15 cellular contexts compared by ENCODE assay signal in the genomic region with DNA sequence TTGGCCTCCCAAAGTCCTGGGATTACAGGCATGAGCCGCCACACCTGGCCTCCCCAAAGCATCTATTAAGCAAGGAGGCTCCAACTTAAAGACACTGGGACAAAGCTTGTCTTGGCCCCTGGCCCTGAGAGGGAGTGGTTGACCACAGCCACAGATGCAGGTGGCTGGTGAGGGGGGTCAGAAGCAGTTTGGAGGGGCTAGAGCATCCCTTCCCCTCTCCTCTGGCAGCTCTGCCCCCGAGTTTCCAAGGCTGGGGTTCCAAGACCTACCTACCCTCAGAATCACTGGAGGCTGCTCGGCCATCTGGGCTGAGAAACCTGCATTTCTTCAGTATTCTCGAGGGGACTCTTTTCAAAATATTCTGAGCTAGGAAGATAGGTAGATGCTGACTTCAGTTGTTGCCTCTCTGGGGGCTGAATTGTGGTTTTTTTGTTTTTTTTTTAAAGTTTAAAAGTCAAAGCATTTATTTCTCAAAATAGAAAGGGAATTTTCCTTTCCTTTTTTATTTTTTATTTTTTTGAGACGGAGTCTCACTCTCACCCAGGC. TPM values are rescaled to one million over a fixed set of nuclear protein-coding genes. Genes with fewer than 3 reads are reported as not detected.
DNase-seq lines count a peak whose midpoint lies in the region; ATAC-seq and TF ChIP-seq lines count a peak whose summit lies in the region.
"Had no signal": no experiment of that assay in that cellular context is flagged by ENCODE, and none has a peak within 500 bp of the region (broad histone marks: within the 10 kb centered on the region; RNA-seq: fewer than 3 reads in every experiment).

No MANE protein-coding gene starts in this region.

- WGBS in thyroid gland, 2 donors, result 82% methylated on average over 5 of the region's 5 CpGs
- WGBS in esophagus squamous epithelium, 2 donors, result 79 to 89% methylated on average over 3 to 4 of the region's 5 CpGs

- no peaks in the 10 kb centered on the region for H3K36me3 Mint-ChIP-seq in immature natural killer cell

- peaks cover 50 to 56% of the 10 kb centered on the region in 2 donors for H3K4me1 Mint-ChIP-seq in immature natural killer cell

- H3K4me3 ChIP-seq in RWPE2 (ENCODE audit: severe bottlenecking) (no peak overlapping the region), thyroid gland (replicated peaks in 1 of 3) (no peak overlapping the region), esophagus squamous epithelium (no peak overlapping the region)

- H3K27me3 ChIP-seq in RWPE2 (ENCODE audit: insufficient read depth, poor library complexity, severe bottlenecking), result no peaks in the 10 kb centered on the region
- no peaks in the 10 kb centered on the region for H3K27me3 ChIP-seq in thyroid gland
- no peaks in the 10 kb centered on the region for H3K27me3 ChIP-seq in esophagus squamous epithelium

- peaks cover 26% of the 10 kb centered on the region for H3K4me1 ChIP-seq in RWPE2 (ENCODE audit: insufficient read depth, poor library complexity, severe bottlenecking)
- H3K4me1 ChIP-seq in thyroid gland, result peaks cover 15 to 52% of the 10 kb centered on the region in 2 donors
- H3K4me1 ChIP-seq in esophagus squamous epithelium, result peaks cover 28 to 43% (median 34%) of the 10 kb centered on the region in 3 donors

- no peaks in the 10 kb centered on the region for H3K9me3 Mint-ChIP-seq in immature natural killer cell
- H3K9me3 Mint-ChIP-seq: H9 had no signal

- H3K4me3 Mint-ChIP-seq in immature natural killer cell, result no peak overlapping the region
- H3K4me3 Mint-ChIP-seq: H9 had no signal

- peak overlapping the region in 4 of 6 donors; percentile 23 to 80 (median 32) for H3K27ac Mint-ChIP-seq in immature natural killer cell

- TF ChIP-seq CTCF in RWPE2 (IDR thresholded peaks at IDR 0.05; ENCODE audit: poor library complexity, severe bottlenecking) (no peak), thyroid gland (IDR thresholded peaks at IDR 0.05) (no peak), esophagus squamous epithelium (IDR thresholded peaks at IDR 0.05) (no peak)

- TF ChIP-seq POLR2A in thyroid gland (IDR thresholded peaks at IDR 0.05) (no peak), esophagus squamous epithelium (IDR thresholded peaks at IDR 0.05) (no peak)

- intact Hi-C loops in left ventricle myocardium superior (cut with micrococcal nuclease) (no loop called here), Right ventricle myocardium inferior (cut with DNase I) (no loop called here), thyroid gland (cut with DNase I) (no loop called here), esophagus squamous epithelium (cut with DNase I) (no loop called here)

- H3K36me3 ChIP-seq in RWPE2 (ENCODE audit: low read depth), result no peaks in the 10 kb centered on the region
- no peaks in the 10 kb centered on the region for H3K36me3 ChIP-seq in thyroid gland
- H3K36me3 ChIP-seq in esophagus squamous epithelium, result no peaks in the 10 kb centered on the region

- H3K9me3 ChIP-seq in RWPE2 (ENCODE audit: severe bottlenecking) (no peaks in the 10 kb centered on the region), thyroid gland (no peaks in the 10 kb centered on the region), esophagus squamous epithelium (no peaks in the 10 kb centered on the region)

- peaks cover 0 to 5% (median 3%) of the 10 kb centered on the region in 3 donors for H3K27me3 Mint-ChIP-seq in immature natural killer cell (ENCODE audit: low read depth in 3 of 3)

- no peak for ATAC-seq in left ventricle myocardium superior
- ATAC-seq in Right ventricle myocardium inferior, result no peak
- no peak for ATAC-seq in RWPE2 (ENCODE audit: low read depth)
- ATAC-seq in HG03469 (IDR thresholded peaks at IDR 0.05; ENCODE audit: unreplicated experiment), result no peak
- ATAC-seq: HepG2 had no signal

- H3K27ac ChIP-seq in RWPE2 (ENCODE audit: poor library complexity, severe bottlenecking) (peak overlapping the region; percentile 69), thyroid gland (peak overlapping the region; percentile 81 to 89 (median 84)), esophagus squamous epithelium (peak overlapping the region in 2 of 4 donors; percentile 13 to 31)

- peak; percentile 14 for DNase-seq in left ventricle myocardium superior
- DNase-seq in Right ventricle myocardium inferior (ENCODE audit: missing footprints), result no peak
- DNase-seq in RWPE2 (ENCODE audit: low spot score), result no peak
- DNase-seq in immature natural killer cell, result no peak
- DNase-seq in thyroid gland, result no peak
- no peak for DNase-seq in GF-D8 (lab: John Stamatoyannopoulos, UW)
- no peak for DNase-seq in esophagus squamous epithelium (lab: John Stamatoyannopoulos, UW)
- DNase-seq: activated CD4-positive, CD25-positive, alpha-beta regulatory T cell treated with anti-CD3 and anti-CD28 coated beads, Interleukin-2, amount 50 U/mL, for 72 hours; activated effector memory CD4-positive, alpha-beta T cell treated with Interleukin-2 at 50 U/mL for 16 hours; DMS79; effector CD8-positive, alpha-beta T cell; H9; small intestine had no signal

RNA-seq across cellular contexts. Expression of gene DDIT4, which starts 32.6 kb away (rescaled TPM):
- total RNA-seq in left ventricle myocardium superior (64.2 TPM), Right ventricle myocardium inferior (71.4 TPM), thyroid gland (100 to 1,000 TPM in 3 of 4 donors, 10 to 100 TPM in 1; 93.0 to 309 (median 134) TPM), esophagus squamous epithelium (100 to 1,000 TPM in 3 of 4 donors, 10 to 100 TPM in 1; 49.4 to 384 (median 138) TPM)
- polyA plus RNA-seq in immature natural killer cell, result 100 to 1,000 TPM; 437 to 876 (median 450) TPM

RNA-seq across cellular contexts. Expression of gene DNAJB12, which starts 48.4 kb away (rescaled TPM):
- total RNA-seq in left ventricle myocardium superior (25.9 TPM), Right ventricle myocardium inferior (25.6 TPM), thyroid gland (10 to 100 TPM; 31.6 to 49.7 (median 44.1) TPM), esophagus squamous epithelium (10 to 100 TPM; 22.7 to 34.0 (median 23.8) TPM)
- 10 to 100 TPM; 12.2 to 32.0 (median 12.4) TPM for polyA plus RNA-seq in immature natural killer cell
